22 cellular contexts compared by ENCODE assay signal in genomic region chr12:98085360-98085759, GRCh38.
A peak's percentile ranks its signal among the peaks of the same experiment; 100 is the strongest.
DNase-seq lines count a peak whose midpoint lies in the region; ATAC-seq and TF ChIP-seq lines count a peak whose summit lies in the region.
"Had no signal": no experiment of that assay in that cellular context is flagged by ENCODE, and none has a peak within 500 bp of the region (broad histone marks: within the 10 kb centered on the region; RNA-seq: fewer than 3 reads in every experiment).

No MANE protein-coding gene starts in this region.

- H3K9me3 ChIP-seq in A673 (ENCODE audit: low read depth, low read length, poor library complexity, severe bottlenecking) = no peaks in the 10 kb centered on the region
- no peaks in the 10 kb centered on the region for H3K9me3 ChIP-seq in MM.1S (replicated peaks; ENCODE audit: insufficient read depth, low read length)
- no peaks in the 10 kb centered on the region for H3K9me3 ChIP-seq in neural cell (ENCODE audit: low read length)
- no peaks in the 10 kb centered on the region for H3K9me3 ChIP-seq in HAP-1
- H3K9me3 ChIP-seq: spleen, suprapubic skin, uterus had no signal

- H3K4me1 ChIP-seq in A673 (ENCODE audit: insufficient read depth, low read length, poor library complexity, severe bottlenecking) (no peaks in the 10 kb centered on the region), MM.1S (ENCODE audit: low read length) (0 out of 2 replicates have a peak, but pooled peaks cover 5% of the 10 kb centered on the region), HAP-1 (no peaks in the 10 kb centered on the region; the same call in 1 of the 2 replicates)
- H3K4me1 ChIP-seq: spleen, suprapubic skin, uterus had no signal

- peak; percentile 11 for DNase-seq in A673 (ENCODE audit: low spot score)
- peak; percentile 32 for DNase-seq in MM.1S
- peak; percentile 1 for DNase-seq in choroid plexus epithelial cell (ENCODE audit: low read depth)
- no peak for DNase-seq in HAP-1 (ENCODE audit: low spot score in 2 of 2)
- DNase-seq in amygdala (lab: John Stamatoyannopoulos, UW) = no peak
- DNase-seq: activated CD4-positive, alpha-beta T cell treated with anti-CD3 and anti-CD28 coated beads, Interleukin-2, amount 50 U/mL, for 1 hour; central memory CD4-positive, alpha-beta T cell; KG1; kidney; mammary epithelial cell; NCI-H1694 treated with DMSO at 0.1 percent for 48 hours; PC-3; SHP77; spleen; stimulated activated CD4-positive, alpha-beta T cell treated with anti-CD3 and anti-CD28 coated beads, Interleukin-4, amount 100 ng/mL, for 1 hour; uterus had no signal

- no peaks in the 10 kb centered on the region for H3F3A ChIP-seq in MM.1S (ENCODE audit: insufficient read depth, low read length)
- no peaks in the 10 kb centered on the region for H3F3A ChIP-seq in neural cell (ENCODE audit: insufficient read depth, low read length, poor library complexity, severe bottlenecking)

- H4K20me1 ChIP-seq in MM.1S (ENCODE audit: insufficient read depth, low read length) (no peaks in the 10 kb centered on the region), neural cell (ENCODE audit: insufficient read depth) (no peaks in the 10 kb centered on the region)

- H3K79me2 ChIP-seq in MM.1S (ENCODE audit: low read length) (no peaks in the 10 kb centered on the region), neural cell (replicated peaks; ENCODE audit: insufficient read depth, low read length) (no peaks in the 10 kb centered on the region)

- no peak overlapping the region for H3K4me2 ChIP-seq in MM.1S (ENCODE audit: low read depth, low read length)
- H3K4me2 ChIP-seq in neural cell (ENCODE audit: low read length) = no peak overlapping the region

- no TSS peak for BruUV-seq in A673 (replicated peaks; lab: Mats Ljungman, UMichigan)

- H3K27ac ChIP-seq in A673 (ENCODE audit: low read depth, low read length, poor library complexity, severe bottlenecking) = no peak overlapping the region
- no peak overlapping the region for H3K27ac ChIP-seq in MM.1S (ENCODE audit: low read length)
- peak overlapping the region; percentile 42 for H3K27ac ChIP-seq in neural cell (ENCODE audit: low read length)
- H3K27ac ChIP-seq: C4-2B, spleen, suprapubic skin, uterus had no signal

- H3K9ac ChIP-seq in MM.1S (ENCODE audit: low read length) = no peak overlapping the region
- H3K9ac ChIP-seq in neural cell (ENCODE audit: low read length) = no peak overlapping the region

- H3K36me3 ChIP-seq in A673 (ENCODE audit: insufficient read depth, low read length, poor library complexity, severe bottlenecking) = no peaks in the 10 kb centered on the region
- no peaks in the 10 kb centered on the region for H3K36me3 ChIP-seq in MM.1S (replicated peaks; ENCODE audit: insufficient read depth, low read length)
- H3K36me3 ChIP-seq in neural cell (ENCODE audit: insufficient read depth, low read length) = no peaks in the 10 kb centered on the region
- H3K36me3 ChIP-seq in HAP-1 (replicated peaks) = no peaks in the 10 kb centered on the region
- H3K36me3 ChIP-seq: spleen, suprapubic skin, uterus had no signal

- CTCF ChIA-PET in A673 (lab: Charles Lee) = no interaction called here

- no peak for ATAC-seq in GM18907 (IDR thresholded peaks at IDR 0.05; ENCODE audit: unreplicated experiment)
- ATAC-seq: PC-3; stimulated activated memory B cell treated with anti-CD40 and anti-IgM and Interleukin-4, amounts not matched to agents 10 μg/mL and 1 μg/mL and 100 μg/mL, for 72 hours; WTC11 had no signal

- in situ Hi-C loops in HAP-1 (cut with MboI; ENCODE audit: low sequenced_read_pairs) = no loop called here

- TF ChIP-seq CTCF in A673 (conservative IDR thresholded peaks at IDR 0.05; ENCODE audit: low read depth, low read length) = no peak
- TF ChIP-seq CTCF in MM.1S (IDR thresholded peaks at IDR 0.05; ENCODE audit: low read length) = no peak
- TF ChIP-seq CTCF in choroid plexus epithelial cell (conservative IDR thresholded peaks at IDR 0.05; ENCODE audit: low read depth, low read length) = no peak
- no peak for TF ChIP-seq CTCF in neural cell (IDR thresholded peaks at IDR 0.05; ENCODE audit: poor library complexity, severe bottlenecking)

- TF ChIP-seq EP300 in neural cell (conservative IDR thresholded peaks at IDR 0.05; ENCODE audit: poor library complexity, severe bottlenecking) = no peak

- H3K4me3 ChIP-seq in A673 (ENCODE audit: low read depth, low read length, poor library complexity, severe bottlenecking) (no peak overlapping the region), MM.1S (ENCODE audit: low read length) (no peak overlapping the region), choroid plexus epithelial cell (ENCODE audit: low read depth, low read length) (no peak overlapping the region), neural cell (ENCODE audit: low read length) (peak overlapping the region; percentile 34), HAP-1 (no peak overlapping the region)
- H3K4me3 ChIP-seq: spleen, suprapubic skin, uterus had no signal

- POLR2A ChIA-PET in A673 (lab: Charles Lee; ENCODE audit: low non-redundant PET) = no interaction called here

- H3K27me3 ChIP-seq in A673 (replicated peaks; ENCODE audit: insufficient read depth, low read depth, low read length, poor library complexity) (peaks cover 22% of the 10 kb centered on the region), MM.1S (replicated peaks; ENCODE audit: insufficient read depth, low read length) (no peaks in the 10 kb centered on the region), neural cell (ENCODE audit: insufficient read depth, low read depth, low read length) (no peaks in the 10 kb centered on the region), HAP-1 (ENCODE audit: low read depth) (no peaks in the 10 kb centered on the region)
- H3K27me3 ChIP-seq: spleen, suprapubic skin, uterus had no signal

- peak overlapping the region; percentile 32; the same call in 1 of the 2 replicates for H2AFZ ChIP-seq in MM.1S (ENCODE audit: low read length)
- no peak overlapping the region for H2AFZ ChIP-seq in neural cell (ENCODE audit: low read depth, low read length)

- H3K9me2 ChIP-seq in MM.1S (replicated peaks; ENCODE audit: insufficient read depth, low read length) = no peaks in the 10 kb centered on the region
- H3K9me2 ChIP-seq in neural cell (ENCODE audit: insufficient read depth, low read length) = no peaks in the 10 kb centered on the region

- intact Hi-C loops in A673 (cut with micrococcal nuclease; ENCODE audit: unreplicated experiment) = no loop called here

- no peak for TF ChIP-seq RAD21 in neural cell (conservative IDR thresholded peaks at IDR 0.05)

TF ChIP-seq in neural cell, 6 proteins besides CTCF, POLR2A, EP300 and RAD21:
- TF ChIP-seq EZH2 (IDR thresholded peaks at IDR 0.05; ENCODE audit: borderline replicate concordance, insufficient read depth, low read length, poor library complexity, severe bottlenecking) (no peak), SMC3 (conservative IDR thresholded peaks at IDR 0.05; ENCODE audit: poor library complexity) (no peak), REST (IDR thresholded peaks at IDR 0.05; ENCODE audit: borderline replicate concordance) (no peak), POLR2AphosphoS5 (IDR thresholded peaks at IDR 0.05) (no peak)
TF ChIP-seq in neural cell: peak in this region for 0.

Comparison
In these comparisons a context has a peak if more than half of its experiments do, and no peak if none do; other contexts are left out.
1. DNase-seq: peak in A673 (single experiment), MM.1S (single experiment) and choroid plexus epithelial cell (single experiment); none in HAP-1 (0 of 2) and amygdala (0 of 56).